ENCODE assay signal across 13 cellular contexts in genomic region chr2:84481702-84482101, GRCh38. TPM values are rescaled to one million over a fixed set of nuclear protein-coding genes. Genes with fewer than 3 reads are reported as not detected.
DNase-seq lines count a peak whose midpoint lies in the region; ATAC-seq, FAIRE-seq and TF ChIP-seq lines count a peak whose summit lies in the region.
"Had no signal": no experiment of that assay in that cellular context is flagged by ENCODE, and none has a peak within 500 bp of the region (broad histone marks: within the 10 kb centered on the region; RNA-seq: fewer than 3 reads in every experiment).

No MANE protein-coding gene starts in this region.

- TF ChIP-seq POLR2A in H1 (IDR thresholded peaks at IDR 0.05; ENCODE audit: control extremely low read depth in 1 of 2, low read depth in 2 of 2, low read length in 2 of 2) (no peak), heart left ventricle (IDR thresholded peaks at IDR 0.05) (no peak)

- H3K9me3 ChIP-seq in H1 (ENCODE audit: insufficient read depth in 2 of 2, low read depth in 1 of 2, low read length in 1 of 2) (peaks cover 10 to 14% of the 10 kb centered on the region in 2 experiments), heart left ventricle (peaks cover 0 to 12% (median 3%) of the 10 kb centered on the region in 12 donors)

- whole genome bisulfite sequencing in H1 (ENCODE audit: extremely low coverage in 1 of 2, insufficient coverage in 1 of 2, insufficient read length in 1 of 2, insufficient replicate concordance in 2 of 2, low coverage in 1 of 2, low lambda C conversion rate in 2 of 2, missing lambda C conversion rate in 1 of 2), 2 experiments = 96% methylated on average over 5 of the region's 5 CpGs; no CpG with 5 or more reads in 1 of the 2 experiments
- 44 to 47% (median 45%) methylated on average over 5 of the region's 5 CpGs for WGBS in heart left ventricle, 4 donors

- H3K27ac ChIP-seq in H1 (ENCODE audit: low read depth, low read length) (no peak overlapping the region), heart left ventricle (no peak overlapping the region)
- H3K27ac ChIP-seq: 22Rv1, tibial nerve had no signal

- H3K18ac ChIP-seq in H1 (ENCODE audit: extremely low read depth, low read length) = no peak overlapping the region

- H3K4me3 ChIP-seq in H1 (ENCODE audit: extremely low read depth in 1 of 4, insufficient read depth in 2 of 4, low read depth in 3 of 4, low read length in 4 of 4) = no peak overlapping the region
- H3K4me3 ChIP-seq in heart left ventricle = no peak overlapping the region
- H3K4me3 ChIP-seq: tibial nerve had no signal

- H4K91ac ChIP-seq in H1 (replicated peaks; ENCODE audit: insufficient read length, low read length) = no peak overlapping the region

- no peak overlapping the region for H2BK12ac ChIP-seq in H1 (ENCODE audit: low read depth, low read length)

- H3K9ac ChIP-seq in H1 (replicated peaks in 1 of 4; ENCODE audit: extremely low read depth in 1 of 4, low read depth in 3 of 4, low read length in 3 of 4) = no peak overlapping the region

- H3K23ac ChIP-seq in H1 (ENCODE audit: insufficient read length) = no peak overlapping the region

- no peak overlapping the region for H2BK120ac ChIP-seq in H1 (replicated peaks; ENCODE audit: low read depth, low read length)

- no peak overlapping the region for H3K56ac ChIP-seq in H1 (replicated peaks; ENCODE audit: insufficient read length, low read depth, low read length)

- H3K79me1 ChIP-seq in H1 (ENCODE audit: low read depth, low read length) = no peaks in the 10 kb centered on the region

- H3K27me3 ChIP-seq in H1 (replicated peaks in 1 of 4; ENCODE audit: control insufficient read depth in 3 of 4, extremely low read depth in 1 of 4, insufficient read depth in 3 of 4, low read length in 3 of 4) (no peaks in the 10 kb centered on the region), heart left ventricle (no peaks in the 10 kb centered on the region)
- H3K27me3 ChIP-seq: tibial nerve had no signal

- H3K4ac ChIP-seq in H1 (replicated peaks; ENCODE audit: insufficient read length, low read depth, low read length) = no peak overlapping the region

- FAIRE-seq in H1 (lab: Jason Lieb, UNC) = no peak

- H3K4me2 ChIP-seq in H1 (ENCODE audit: insufficient read depth in 1 of 2, low read depth in 2 of 2, low read length in 2 of 2) = no peak overlapping the region

- no peak overlapping the region for H4K5ac ChIP-seq in H1 (ENCODE audit: insufficient read length, low read depth, low read length)

- DNase-seq in activated CD4-positive, CD25-positive, alpha-beta regulatory T cell (lab: John Stamatoyannopoulos, UW) = no peak
- peak; percentile 5 for DNase-seq in activated CD4-positive, alpha-beta T cell treated with anti-CD3 and anti-CD28 coated beads, Interleukin-2, amount 50 U/mL, for 1 hour
- no peak for DNase-seq in H1 (ENCODE audit: low read depth in 1 of 2, low spot score in 2 of 2)
- peak; percentile 14 for DNase-seq in stimulated activated CD4-positive, alpha-beta T cell treated with anti-CD3 and anti-CD28 coated beads, Interleukin-4, amount 100 ng/mL, for 24 hours
- no peak for DNase-seq in heart left ventricle
- no peak for DNase-seq in HUDEP-2 (lab: John Stamatoyannopoulos, UW; ENCODE audit: unreplicated experiment in 76 of 76)
- DNase-seq: central memory CD4-positive, alpha-beta T cell; KBM-7; naive B cell had no signal

- no peak overlapping the region for H2BK20ac ChIP-seq in H1 (ENCODE audit: low read length)

- peak; percentile 13 to 68 for ATAC-seq in activated CD4-positive, CD25-positive, alpha-beta regulatory T cell treated with anti-CD3 and anti-CD28 coated beads, Interleukin-2, amount 50 U/mL, for 24 hours
- ATAC-seq in heart left ventricle (no peak), GM21447 (IDR thresholded peaks at IDR 0.05; ENCODE audit: unreplicated experiment) (no peak)

- H2AFZ ChIP-seq in H1 (ENCODE audit: low read length) = peak overlapping the region; percentile 32; the same call in 1 of the 2 replicates

- no peak overlapping the region for H3K14ac ChIP-seq in H1 (ENCODE audit: insufficient read length)

- CTCF ChIA-PET in H1 (lab: Charles Lee; ENCODE audit: partially characterized antibody) = interaction anchor here (1.2 kb wide), 1 partner anchor 10 kb away, joined by 3 read pairs; no protein-coding TSS in a partner anchor

- TF ChIP-seq EP300 in H1 (IDR thresholded peaks at IDR 0.05; ENCODE audit: borderline replicate concordance in 1 of 2, low read depth in 2 of 2, low read length in 2 of 2) = no peak

- no peak overlapping the region for H2BK15ac ChIP-seq in H1 (ENCODE audit: low read length)

- no peaks in the 10 kb centered on the region for H4K20me1 ChIP-seq in H1 (replicated peaks in 1 of 2; ENCODE audit: control insufficient read depth in 1 of 2, insufficient read depth in 2 of 2, low read length in 2 of 2)

- no peaks in the 10 kb centered on the region for H3K23me2 ChIP-seq in H1 (ENCODE audit: low read depth, low read length)

- no peak for TF ChIP-seq RAD21 in H1 (IDR thresholded peaks at IDR 0.05 in 1 of 2, conservative IDR thresholded peaks at IDR 0.05 in 1 of 2; ENCODE audit: low read depth in 2 of 2, low read length in 2 of 2)

- H4K8ac ChIP-seq in H1 (ENCODE audit: extremely low read depth, insufficient read depth, low read length) = no peak overlapping the region

- intact Hi-C loops in heart left ventricle (cut with DNase I) = no loop called here

- H3K36me3 ChIP-seq in H1 (ENCODE audit: control insufficient read depth in 2 of 4, insufficient read depth in 4 of 4, low read length in 3 of 4) (no peaks in the 10 kb centered on the region), heart left ventricle (no peaks in the 10 kb centered on the region)

- H3K4me1 ChIP-seq in H1 (replicated peaks in 1 of 4; ENCODE audit: control insufficient read depth in 3 of 4, insufficient read depth in 4 of 4, low read length in 3 of 4) = no peaks in the 10 kb centered on the region
- H3K4me1 ChIP-seq in heart left ventricle = peaks cover 0 to 5% (median 0%) of the 10 kb centered on the region in 12 donors
- H3K4me1 ChIP-seq: tibial nerve had no signal

- H2AK5ac ChIP-seq in H1 (ENCODE audit: low read depth, low read length) = no peak overlapping the region

- no peaks in the 10 kb centered on the region for H3K79me2 ChIP-seq in H1 (ENCODE audit: control insufficient read depth in 1 of 2, insufficient read depth in 2 of 2, low read length in 2 of 2)

- TF ChIP-seq CTCF in H1 (IDR thresholded peaks at IDR 0.05; ENCODE audit: control extremely low read depth in 1 of 3, insufficient read depth in 1 of 3, low read depth in 1 of 3, low read length in 3 of 3) (no peak), heart left ventricle (IDR thresholded peaks at IDR 0.05) (no peak)

- H2BK5ac ChIP-seq in H1 (ENCODE audit: low read depth, low read length) = no peak overlapping the region

- POLR2A ChIA-PET in H1 (lab: Charles Lee; ENCODE audit: partially characterized antibody) = interaction anchor here (1.0 kb wide), 1 partner anchor 22 kb away, joined by 3 read pairs; no protein-coding TSS in a partner anchor

TF ChIP-seq in H1, 55 proteins besides CTCF, POLR2A, EP300 and RAD21:
- TF ChIP-seq PHF8 (conservative IDR thresholded peaks at IDR 0.05; ENCODE audit: low read depth, low read length) (no peak), BCL11A (IDR thresholded peaks at IDR 0.05; ENCODE audit: low read depth in 2 of 2, low read length in 2 of 2) (no peak), CEBPB (IDR thresholded peaks at IDR 0.05; ENCODE audit: low read depth, low read length) (no peak), KDM4A (IDR thresholded peaks at IDR 0.05; ENCODE audit: low read depth, low read length, severe bottlenecking) (no peak), HDAC6 (IDR thresholded peaks at IDR 0.05; ENCODE audit: low read depth, low read length) (no peak), TAF7 (optimal IDR thresholded peaks at IDR 0.05; ENCODE audit: borderline replicate concordance, low read depth, low read length) (no peak), ASH2L (IDR thresholded peaks at IDR 0.05; ENCODE audit: low read length) (no peak), YY1 (IDR thresholded peaks at IDR 0.05; ENCODE audit: low read depth, low read length) (no peak), SP1 (IDR thresholded peaks at IDR 0.05; ENCODE audit: low read depth, low read length) (no peak), EGR1 (IDR thresholded peaks at IDR 0.05; ENCODE audit: borderline replicate concordance, low read depth, low read length) (no peak)
TF ChIP-seq in H1: peak in this region for 0.

RNA-seq across cellular contexts. Expression of gene SUCLG1, which starts 22.6 kb away (rescaled TPM):
- total RNA-seq in H1 (2021; fragmentation: NEBNext Ultra II Directional; extraction: Animal tissue kit (Norgen Biotek cat#: 25700)) = 36.9 and 40.0 TPM in 2 replicates
- polyA plus RNA-seq in H1 (2011; rRNA removed) (14.6 and 19.9 TPM in 2 replicates), heart left ventricle (100 to 1,000 TPM; 224 to 336 TPM)
- polyA plus RNA-seq in H1 (2011; cell fraction: cytosol; rRNA removed) = 25.4 TPM
- 14.1 TPM for polyA plus RNA-seq in H1 (2011; cell fraction: nucleus; rRNA removed)
- polyA plus RNA-seq in H1 (2012, experiment 1 of 2) = 33.0 to 36.2 TPM (median 34.7 TPM) in 4 replicates
- 19.8 TPM for polyA plus RNA-seq in H1 (2012, experiment 2 of 2)
- 37.2 TPM for polyA plus RNA-seq in H1 (2013, experiment 1 of 2)
- polyA plus RNA-seq in H1 (2013, experiment 2 of 2) = 38.3 TPM
- polyA minus RNA-seq in H1 (2011; rRNA and poly(A)+ RNA removed) = 11.1 and 15.5 TPM in 2 replicates
- polyA minus RNA-seq in H1 (2011; cell fraction: cytosol; rRNA and poly(A)+ RNA removed) = 27.6 TPM
- polyA minus RNA-seq in H1 (2011; cell fraction: nucleus; rRNA and poly(A)+ RNA removed) = 17.2 TPM
- total RNA-seq in heart left ventricle = 100 to 1,000 TPM; 184 to 348 (median 258) TPM

RNA-seq across cellular contexts. Expression of gene DNAH6, which starts 34.6 kb away (rescaled TPM):
- 0.31 and 0.43 TPM in 2 replicates for total RNA-seq in H1 (2021; fragmentation: NEBNext Ultra II Directional; extraction: Animal tissue kit (Norgen Biotek cat#: 25700))
- polyA plus RNA-seq in H1 (2011; rRNA removed) (0.05 and 0.06 TPM in 2 replicates), heart left ventricle (under 1 TPM; 0.06 to 0.08 TPM)
- 0.12 TPM for polyA plus RNA-seq in H1 (2011; cell fraction: cytosol; rRNA removed)
- 0.06 TPM for polyA plus RNA-seq in H1 (2011; cell fraction: nucleus; rRNA removed)
- polyA plus RNA-seq in H1 (2012, experiment 1 of 2) = 0.01 to 0.12 TPM (median 0.03 TPM) in 4 replicates
- not detected for polyA plus RNA-seq in H1 (2012, experiment 2 of 2)
- 0.02 TPM for polyA plus RNA-seq in H1 (2013, experiment 1 of 2)
- polyA plus RNA-seq in H1 (2013, experiment 2 of 2) = 0.13 TPM
- 0.34 and 0.35 TPM in 2 replicates for polyA minus RNA-seq in H1 (2011; rRNA and poly(A)+ RNA removed)
- not detected for polyA minus RNA-seq in H1 (2011; cell fraction: cytosol; rRNA and poly(A)+ RNA removed)
- polyA minus RNA-seq in H1 (2011; cell fraction: nucleus; rRNA and poly(A)+ RNA removed) = 0.80 TPM
- total RNA-seq in heart left ventricle = under 1 TPM in 7 of 9 donors, not detected in 2; 0.05 to 0.75 (median 0.13) TPM

Comparison
In these comparisons a context has a peak if more than half of its experiments do, and no peak if none do; other contexts are left out.
1. ATAC-seq: peak in activated CD4-positive, CD25-positive, alpha-beta regulatory T cell treated with anti-CD3 and anti-CD28 coated beads, Interleukin-2, amount 50 U/mL, for 24 hours (2 of 2); none in heart left ventricle (0 of 4) and GM21447 (single experiment).
2. DNase-seq: peak in activated CD4-positive, alpha-beta T cell treated with anti-CD3 and anti-CD28 coated beads, Interleukin-2, amount 50 U/mL, for 1 hour (single experiment) and stimulated activated CD4-positive, alpha-beta T cell treated with anti-CD3 and anti-CD28 coated beads, Interleukin-4, amount 100 ng/mL, for 24 hours (single experiment); none in activated CD4-positive, CD25-positive, alpha-beta regulatory T cell (0 of 4), H1 (0 of 2), heart left ventricle (0 of 5) and HUDEP-2 (0 of 76).